In the genomic region with DNA sequence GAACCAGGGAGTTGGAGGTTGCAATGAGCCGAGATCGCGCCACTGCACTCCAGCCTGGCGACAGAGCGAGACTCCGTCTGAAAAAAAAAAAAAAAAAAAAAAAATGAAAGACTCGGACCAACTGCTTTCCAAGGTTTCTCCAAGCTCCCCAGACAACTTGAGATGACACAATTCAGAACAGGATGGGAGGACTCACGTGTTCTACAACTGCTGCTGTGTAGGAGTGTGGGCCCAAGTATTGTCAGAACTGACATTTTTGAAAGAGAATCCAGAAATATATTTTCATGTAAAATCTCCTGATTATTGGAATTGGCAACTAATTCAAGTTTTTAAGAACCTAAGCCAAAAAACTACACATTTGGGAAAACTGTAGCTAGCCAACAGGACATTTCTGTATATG, we compare ENCODE assay signal across 19 cellular contexts.
"Had no signal": no experiment of that assay in that cellular context is flagged by ENCODE, and none has a peak within 500 bp of the region (broad histone marks: within the 10 kb centered on the region; RNA-seq: fewer than 3 reads in every experiment).

No MANE protein-coding gene starts in this region.

- DNase-seq: activated CD4-positive, alpha-beta memory T cell treated with anti-CD3 and anti-CD28 coated beads, Interleukin-2, amount 10 ng/mL, durations not matched to agents 7 days and 5 days; activated CD4-positive, alpha-beta T cell treated with anti-CD3 and anti-CD28 coated beads for 1 hour; activated CD4-positive, alpha-beta T cell treated with anti-CD3 and anti-CD28 coated beads for 4 hours; activated CD4-positive, alpha-beta T cell treated with anti-CD3 and anti-CD28 coated beads, Interleukin-2, amount 50 U/mL, for 4 hours; activated CD4-positive, CD25-positive, alpha-beta regulatory T cell; activated CD8-positive, alpha-beta memory T cell treated with anti-CD3 and anti-CD28 coated beads, Interleukin-2, amount 50 U/mL, for 48 hours; activated effector memory CD4-positive, alpha-beta T cell treated with Interleukin-2 at 50 U/mL for 16 hours; activated gamma-delta T cell treated with Interleukin-2 at 50 U/mL for 16 hours; activated naive CD4-positive, alpha-beta T cell treated with anti-CD3 and anti-CD28 coated beads, Interleukin-2, amount 50 U/mL, for 16 hours; activated naive CD4-positive, alpha-beta T cell treated with Interleukin-2 at 50 U/mL for 16 hours; activated T-cell treated with anti-CD3 and anti-CD28 coated beads, Interleukin-2, amount 50 U/mL, for 4 hours; amniotic stem cell; brain microvascular endothelial cell; effector memory CD4-positive, alpha-beta T cell; endodermal cell; foreskin fibroblast had no signal

- H3K4me3 ChIP-seq: coronary artery, dorsolateral prefrontal cortex had no signal

- ATAC-seq: esophagus mucosa had no signal

- H3K27ac ChIP-seq: brain microvascular endothelial cell, coronary artery had no signal

- H3K36me3 ChIP-seq: brain microvascular endothelial cell had no signal

- H3K27me3 ChIP-seq: brain microvascular endothelial cell, dorsolateral prefrontal cortex had no signal
